ENCODE assay signal across 8 cellular contexts in the genomic region with DNA sequence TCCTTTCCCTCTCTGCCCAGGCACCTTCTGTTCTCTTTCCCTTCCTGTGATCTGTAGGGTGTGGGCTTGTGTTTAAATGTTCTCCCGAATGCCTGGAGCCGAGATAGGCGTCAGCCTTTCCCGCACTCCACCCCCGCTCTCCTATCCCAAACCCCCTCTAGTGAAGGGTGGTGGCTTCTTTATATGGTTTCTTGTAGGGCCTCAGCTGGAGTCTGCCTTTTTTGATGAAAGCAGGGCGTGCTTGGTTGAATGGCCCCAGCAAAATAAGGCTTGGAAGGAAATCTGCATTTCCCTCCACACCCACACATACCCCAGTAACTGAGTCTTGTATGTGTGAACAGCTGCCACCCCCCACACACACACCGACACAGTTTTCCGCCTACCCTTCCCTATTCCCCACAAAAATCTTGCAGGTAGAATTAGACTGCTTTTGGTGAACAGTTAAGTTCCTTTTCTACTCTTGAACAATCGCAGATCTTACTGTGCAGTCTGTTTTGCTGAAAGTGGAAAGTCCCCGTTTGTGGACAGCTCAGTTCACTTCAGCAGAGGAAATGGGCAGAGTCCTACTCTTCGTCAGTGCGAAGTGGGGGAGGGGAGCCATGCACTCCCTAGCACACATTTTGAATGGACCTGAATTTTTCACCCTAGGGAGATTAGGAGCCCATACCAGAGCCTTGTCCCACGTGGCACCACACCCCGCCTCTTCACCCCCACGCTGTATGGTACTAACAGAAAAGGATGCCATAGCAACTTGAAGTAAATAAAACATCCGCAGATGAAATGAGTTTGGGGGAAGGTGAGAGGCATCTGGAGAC. TPM values are rescaled to one million over a fixed set of nuclear protein-coding genes. Genes with fewer than 3 reads are reported as not detected.
DNase-seq lines count a peak whose midpoint lies in the region; ATAC-seq and TF ChIP-seq lines count a peak whose summit lies in the region.

No MANE protein-coding gene starts in this region.

- H3K27me3 ChIP-seq in Loucy (ENCODE audit: insufficient read depth, low read length, poor library complexity, severe bottlenecking) (no peaks in the 10 kb centered on the region), iPS-20b (ENCODE audit: insufficient read depth, low read length) (no peaks in the 10 kb centered on the region), smooth muscle cell (ENCODE audit: low read depth) (no peaks in the 10 kb centered on the region)

- peaks cover 53% of the 10 kb centered on the region for H4K20me1 ChIP-seq in Loucy (ENCODE audit: insufficient read depth, low read length, poor library complexity, severe bottlenecking)
- H4K20me1 ChIP-seq in smooth muscle cell (ENCODE audit: low read depth), result peaks cover 91% of the 10 kb centered on the region

- H3K36me3 ChIP-seq in Loucy (ENCODE audit: insufficient read depth, low read length) (peaks cover 31% of the 10 kb centered on the region), iPS-20b (ENCODE audit: insufficient read depth, low read depth, low read length) (peaks cover 36% of the 10 kb centered on the region), smooth muscle cell (ENCODE audit: low read depth) (no peaks in the 10 kb centered on the region)

- peak overlapping the region; percentile 91 for H3K4me3 ChIP-seq in Loucy (ENCODE audit: low read length, poor library complexity, severe bottlenecking)
- H3K4me3 ChIP-seq in astrocyte of the spinal cord (ENCODE audit: low read depth, low read length), result peak overlapping the region; percentile 94
- peak overlapping the region; percentile 97 for H3K4me3 ChIP-seq in iPS-20b (ENCODE audit: low read length)
- H3K4me3 ChIP-seq in smooth muscle cell, result peak overlapping the region; percentile 81

- H3F3A ChIP-seq in Loucy (ENCODE audit: low read depth), result no peaks in the 10 kb centered on the region
- H3F3A ChIP-seq in smooth muscle cell (ENCODE audit: low read depth), result peaks cover 26% of the 10 kb centered on the region

- H3K9me3 ChIP-seq in Loucy (ENCODE audit: insufficient read depth, low read depth, low read length), result no peaks in the 10 kb centered on the region
- no peaks in the 10 kb centered on the region for H3K9me3 ChIP-seq in iPS-20b (ENCODE audit: insufficient read depth, low read depth, low read length)
- no peaks in the 10 kb centered on the region for H3K9me3 ChIP-seq in smooth muscle cell (replicated peaks; ENCODE audit: low read depth)

- H2AFZ ChIP-seq in Loucy (ENCODE audit: low read length), result no peak overlapping the region
- no peak overlapping the region for H2AFZ ChIP-seq in smooth muscle cell (ENCODE audit: low read depth)

- DNase-seq in Right ventricle myocardium inferior (ENCODE audit: missing footprints), result peak; percentile 76
- no peak for DNase-seq in cardiac septum (ENCODE audit: low spot score)
- DNase-seq in T1000 (lab: John Stamatoyannopoulos, UW), result peak; percentile 64
- peak; percentile 73 for DNase-seq in astrocyte of the spinal cord (ENCODE audit: low read depth, low spot score)
- peak; percentile 14 for DNase-seq in smooth muscle cell (lab: John Stamatoyannopoulos, UW; ENCODE audit: unreplicated experiment)

- H3K9me2 ChIP-seq in Loucy (replicated peaks; ENCODE audit: low read depth, low read length), result no peaks in the 10 kb centered on the region

- TF ChIP-seq CTCF in Loucy (conservative IDR thresholded peaks at IDR 0.05; ENCODE audit: low read length), result no peak
- peak; percentile 6 for TF ChIP-seq CTCF in astrocyte of the spinal cord (IDR thresholded peaks at IDR 0.05; ENCODE audit: low read depth, low read length)
- peak; percentile 6 for TF ChIP-seq CTCF in smooth muscle cell (IDR thresholded peaks at IDR 0.05; ENCODE audit: borderline replicate concordance, insufficient read depth, poor library complexity, severe bottlenecking)

- H3K4me2 ChIP-seq in Loucy (ENCODE audit: low read depth, low read length, poor library complexity, severe bottlenecking) (peak overlapping the region; percentile 92), smooth muscle cell (peak overlapping the region; percentile 92)

- H3K79me2 ChIP-seq in Loucy (ENCODE audit: insufficient read depth, low read length), result peaks cover 67% of the 10 kb centered on the region
- peaks cover 58% of the 10 kb centered on the region for H3K79me2 ChIP-seq in smooth muscle cell (ENCODE audit: low read depth)

- intact Hi-C loops in Right ventricle myocardium inferior (cut with DNase I), result no loop called here
- intact Hi-C loops in cardiac septum (cut with DNase I), result loop anchor here (5.0 kb wide), 1 partner anchor 123 kb away; the partner anchor contains the start of gene KDM2A

- ATAC-seq in Right ventricle myocardium inferior, result peak; percentile 16
- no peak for ATAC-seq in HG03025 (IDR thresholded peaks at IDR 0.05; ENCODE audit: low FRiP score, unreplicated experiment)

- H3K27ac ChIP-seq in iPS-20b (ENCODE audit: low read length) (peak overlapping the region; percentile 97), smooth muscle cell (ENCODE audit: low read depth) (peak overlapping the region; percentile 98)

- peak overlapping the region; percentile 96 for H3K9ac ChIP-seq in Loucy (ENCODE audit: low read depth, low read length, poor library complexity, severe bottlenecking)
- H3K9ac ChIP-seq in iPS-20b (ENCODE audit: low read depth, low read length), result peak overlapping the region; percentile 98
- peak overlapping the region; percentile 98 for H3K9ac ChIP-seq in smooth muscle cell (ENCODE audit: low read depth)

- in situ Hi-C loops in astrocyte of the spinal cord (cut with HindIII; ENCODE audit: low sequenced_read_pairs), result no loop called here

- 2% methylated on average over 15 of the region's 16 CpGs for WGBS in smooth muscle cell (ENCODE audit: low lambda C conversion rate)

- H3K4me1 ChIP-seq in Loucy (ENCODE audit: insufficient read depth, low read length, poor library complexity, severe bottlenecking) (peaks cover 45% of the 10 kb centered on the region), iPS-20b (ENCODE audit: insufficient read depth, low read length) (peaks cover 16% of the 10 kb centered on the region), smooth muscle cell (ENCODE audit: low read depth) (peaks cover 42% of the 10 kb centered on the region)

RNA-seq across cellular contexts. Expression of gene GRK2, which starts 25.5 kb away (rescaled TPM):
- total RNA-seq in Right ventricle myocardium inferior, result 54.1 TPM
- total RNA-seq in cardiac septum, result 43.1 TPM
- total RNA-seq in smooth muscle cell, result 18.5 and 22.2 TPM in 2 replicates
- 38.9 and 42.5 TPM in 2 replicates for polyA plus RNA-seq in smooth muscle cell

RNA-seq across cellular contexts. Expression of gene ANKRD13D, which starts 48.3 kb away (rescaled TPM):
- total RNA-seq in Right ventricle myocardium inferior (15.2 TPM), cardiac septum (20.0 TPM), smooth muscle cell (29.3 and 34.7 TPM in 2 replicates)
- polyA plus RNA-seq in smooth muscle cell, result 52.0 and 63.2 TPM in 2 replicates
